Comparison of ENCODE assay signal across 8 cellular contexts in the genomic region with DNA sequence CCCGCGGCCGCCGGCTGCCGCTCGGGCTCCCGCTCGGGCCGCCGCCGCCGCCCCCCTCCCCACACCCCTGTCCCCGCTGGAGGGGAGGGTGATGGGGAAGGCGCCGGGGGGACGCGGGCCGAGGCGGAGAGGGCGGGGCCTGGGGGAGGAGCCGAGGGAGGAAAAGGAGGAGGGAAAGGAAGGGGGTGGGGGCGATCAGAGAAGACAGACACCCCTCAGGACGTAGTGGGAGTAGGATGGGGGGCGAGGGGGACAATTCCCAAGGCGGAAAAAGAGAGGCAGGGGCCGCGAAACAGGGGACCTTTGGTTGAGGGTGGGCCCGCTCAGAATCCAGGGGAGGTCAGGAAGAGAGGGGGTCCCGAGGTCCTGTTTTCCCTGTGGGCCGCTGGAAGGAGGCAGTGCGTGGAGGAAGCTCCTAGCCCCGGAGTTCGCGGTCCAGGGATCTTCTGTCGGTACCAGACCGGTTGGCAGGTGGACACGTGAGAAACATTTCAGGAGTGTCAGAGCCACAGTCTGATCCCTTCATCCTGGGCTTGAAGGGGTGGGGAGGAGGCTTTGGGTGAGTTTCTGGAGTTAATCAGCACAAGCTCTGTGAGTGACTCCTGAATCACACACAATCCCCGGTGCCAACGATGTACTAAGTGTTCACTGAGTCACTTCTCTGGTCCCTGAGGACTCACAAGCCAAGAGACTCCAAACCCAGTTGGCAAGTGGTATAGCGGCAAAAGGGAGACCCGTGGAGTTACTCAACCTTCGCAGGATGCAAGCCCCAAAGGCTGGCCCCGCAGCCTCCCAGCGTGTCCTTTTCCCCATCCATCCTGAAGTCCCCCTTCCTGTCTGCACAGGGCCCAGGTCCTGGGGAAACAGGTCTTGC.
DNase-seq lines count a peak whose midpoint lies in the region; ATAC-seq and TF ChIP-seq lines count a peak whose summit lies in the region.

A gene with protein sequence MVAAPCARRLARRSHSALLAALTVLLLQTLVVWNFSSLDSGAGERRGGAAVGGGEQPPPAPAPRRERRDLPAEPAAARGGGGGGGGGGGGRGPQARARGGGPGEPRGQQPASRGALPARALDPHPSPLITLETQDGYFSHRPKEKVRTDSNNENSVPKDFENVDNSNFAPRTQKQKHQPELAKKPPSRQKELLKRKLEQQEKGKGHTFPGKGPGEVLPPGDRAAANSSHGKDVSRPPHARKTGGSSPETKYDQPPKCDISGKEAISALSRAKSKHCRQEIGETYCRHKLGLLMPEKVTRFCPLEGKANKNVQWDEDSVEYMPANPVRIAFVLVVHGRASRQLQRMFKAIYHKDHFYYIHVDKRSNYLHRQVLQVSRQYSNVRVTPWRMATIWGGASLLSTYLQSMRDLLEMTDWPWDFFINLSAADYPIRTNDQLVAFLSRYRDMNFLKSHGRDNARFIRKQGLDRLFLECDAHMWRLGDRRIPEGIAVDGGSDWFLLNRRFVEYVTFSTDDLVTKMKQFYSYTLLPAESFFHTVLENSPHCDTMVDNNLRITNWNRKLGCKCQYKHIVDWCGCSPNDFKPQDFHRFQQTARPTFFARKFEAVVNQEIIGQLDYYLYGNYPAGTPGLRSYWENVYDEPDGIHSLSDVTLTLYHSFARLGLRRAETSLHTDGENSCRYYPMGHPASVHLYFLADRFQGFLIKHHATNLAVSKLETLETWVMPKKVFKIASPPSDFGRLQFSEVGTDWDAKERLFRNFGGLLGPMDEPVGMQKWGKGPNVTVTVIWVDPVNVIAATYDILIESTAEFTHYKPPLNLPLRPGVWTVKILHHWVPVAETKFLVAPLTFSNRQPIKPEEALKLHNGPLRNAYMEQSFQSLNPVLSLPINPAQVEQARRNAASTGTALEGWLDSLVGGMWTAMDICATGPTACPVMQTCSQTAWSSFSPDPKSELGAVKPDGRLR (minus strand): TSS at position 90 of the 874 bp plus-strand sequence. CDS start 164 bp downstream, outside the sequence.

- H3K27ac ChIP-seq in SK-N-MC: no peak within 1 kb of the TSS

- H3K9ac ChIP-seq in SK-N-MC (ENCODE audit: insufficient read length): no peak within 1 kb of the TSS

- peak within 1 kb of the TSS; percentile 70 for H3K4me3 ChIP-seq in SK-N-MC
- peak within 1 kb of the TSS; percentile 45 for H3K4me3 ChIP-seq in retinal pigment epithelial cell (ENCODE audit: low read length)

- no peaks in the 10 kb centered on the region for H3K36me3 ChIP-seq in SK-N-MC (ENCODE audit: insufficient read depth, low read length)

- ATAC-seq in GM21390 (IDR thresholded peaks at IDR 0.05; ENCODE audit: unreplicated experiment) (no peak), GM21576 (IDR thresholded peaks at IDR 0.05; ENCODE audit: unreplicated experiment) (no peak)

- no peak for TF ChIP-seq CTCF in retinal pigment epithelial cell (conservative IDR thresholded peaks at IDR 0.05; ENCODE audit: low read depth, low read length)

- peak; percentile 21 for DNase-seq in DMS53 (lab: John Stamatoyannopoulos, UW)
- DNase-seq in DMS53 treated with DMSO at 0.1 percent for 48 hours (lab: John Stamatoyannopoulos, UW; ENCODE audit: unreplicated experiment): no peak
- no peak for DNase-seq in SK-N-MC (ENCODE audit: low read depth, low spot score)
- peak; percentile 65 for DNase-seq in amniotic epithelial cell (ENCODE audit: low read depth)
- peak; percentile 87 for DNase-seq in hepatic stellate cell (ENCODE audit: low spot score)
- DNase-seq in retinal pigment epithelial cell (ENCODE audit: low read depth): peak; percentile 16

- no peaks in the 10 kb centered on the region for H3K9me3 ChIP-seq in SK-N-MC (ENCODE audit: low read depth, low read length)

Comparison
In these comparisons a context has a peak if more than half of its experiments do, and no peak if none do; other contexts are left out.
1. DNase-seq: peak in DMS53 (single experiment), amniotic epithelial cell (single experiment), hepatic stellate cell (single experiment) and retinal pigment epithelial cell (single experiment); none in DMS53 treated with DMSO at 0.1 percent for 48 hours (single experiment) and SK-N-MC (single experiment).